ENCODE assay signal across 1 cellular context in genomic region chrX:19882066-19882775, GRCh38.
TF ChIP-seq lines count a peak whose summit lies in the region.

No MANE protein-coding gene starts in this region.

TF ChIP-seq in HepG2, 621 proteins besides CTCF, POLR2A, EP300 and RAD21:
- no peak for TF ChIP-seq RFX3 (CRISPR knock-in tag; IDR thresholded peaks at IDR 0.05)
- TF ChIP-seq, protein P1, sequence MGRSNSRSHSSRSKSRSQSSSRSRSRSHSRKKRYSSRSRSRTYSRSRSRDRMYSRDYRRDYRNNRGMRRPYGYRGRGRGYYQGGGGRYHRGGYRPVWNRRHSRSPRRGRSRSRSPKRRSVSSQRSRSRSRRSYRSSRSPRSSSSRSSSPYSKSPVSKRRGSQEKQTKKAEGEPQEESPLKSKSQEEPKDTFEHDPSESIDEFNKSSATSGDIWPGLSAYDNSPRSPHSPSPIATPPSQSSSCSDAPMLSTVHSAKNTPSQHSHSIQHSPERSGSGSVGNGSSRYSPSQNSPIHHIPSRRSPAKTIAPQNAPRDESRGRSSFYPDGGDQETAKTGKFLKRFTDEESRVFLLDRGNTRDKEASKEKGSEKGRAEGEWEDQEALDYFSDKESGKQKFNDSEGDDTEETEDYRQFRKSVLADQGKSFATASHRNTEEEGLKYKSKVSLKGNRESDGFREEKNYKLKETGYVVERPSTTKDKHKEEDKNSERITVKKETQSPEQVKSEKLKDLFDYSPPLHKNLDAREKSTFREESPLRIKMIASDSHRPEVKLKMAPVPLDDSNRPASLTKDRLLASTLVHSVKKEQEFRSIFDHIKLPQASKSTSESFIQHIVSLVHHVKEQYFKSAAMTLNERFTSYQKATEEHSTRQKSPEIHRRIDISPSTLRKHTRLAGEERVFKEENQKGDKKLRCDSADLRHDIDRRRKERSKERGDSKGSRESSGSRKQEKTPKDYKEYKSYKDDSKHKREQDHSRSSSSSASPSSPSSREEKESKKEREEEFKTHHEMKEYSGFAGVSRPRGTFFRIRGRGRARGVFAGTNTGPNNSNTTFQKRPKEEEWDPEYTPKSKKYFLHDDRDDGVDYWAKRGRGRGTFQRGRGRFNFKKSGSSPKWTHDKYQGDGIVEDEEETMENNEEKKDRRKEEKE (IDR thresholded peaks at IDR 0.05), result no peak
- no peak for TF ChIP-seq HOXA5 (CRISPR knock-in tag; IDR thresholded peaks at IDR 0.05)
- TF ChIP-seq KDM4B (CRISPR knock-in tag; IDR thresholded peaks at IDR 0.05), result no peak
- TF ChIP-seq SSRP1 (CRISPR knock-in tag; IDR thresholded peaks at IDR 0.05), result no peak
- TF ChIP-seq, protein P2, sequence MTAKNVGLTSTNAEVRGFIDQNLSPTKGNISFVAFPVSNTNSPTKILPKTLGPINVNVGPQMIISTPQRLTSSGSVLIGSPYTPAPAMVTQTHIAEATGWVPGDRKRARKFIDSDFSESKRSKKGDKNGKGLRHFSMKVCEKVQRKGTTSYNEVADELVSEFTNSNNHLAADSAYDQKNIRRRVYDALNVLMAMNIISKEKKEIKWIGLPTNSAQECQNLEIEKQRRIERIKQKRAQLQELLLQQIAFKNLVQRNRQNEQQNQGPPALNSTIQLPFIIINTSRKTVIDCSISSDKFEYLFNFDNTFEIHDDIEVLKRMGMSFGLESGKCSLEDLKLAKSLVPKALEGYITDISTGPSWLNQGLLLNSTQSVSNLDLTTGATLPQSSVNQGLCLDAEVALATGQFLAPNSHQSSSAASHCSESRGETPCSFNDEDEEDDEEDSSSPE (CRISPR knock-in tag; IDR thresholded peaks at IDR 0.05), result no peak
- no peak for TF ChIP-seq ZNF260 (CRISPR knock-in tag; IDR thresholded peaks at IDR 0.05; ENCODE audit: borderline replicate concordance, low read depth)
- no peak for TF ChIP-seq FOXK1 (CRISPR knock-in tag; IDR thresholded peaks at IDR 0.05; ENCODE audit: borderline replicate concordance, low read depth)
- TF ChIP-seq RFXANK (CRISPR knock-in tag; IDR thresholded peaks at IDR 0.05), result no peak
- no peak for TF ChIP-seq ZFP1 (CRISPR knock-in tag; IDR thresholded peaks at IDR 0.05)
- TF ChIP-seq REXO4 (CRISPR knock-in tag; IDR thresholded peaks at IDR 0.05; ENCODE audit: borderline replicate concordance), result no peak
- TF ChIP-seq, protein P3, sequence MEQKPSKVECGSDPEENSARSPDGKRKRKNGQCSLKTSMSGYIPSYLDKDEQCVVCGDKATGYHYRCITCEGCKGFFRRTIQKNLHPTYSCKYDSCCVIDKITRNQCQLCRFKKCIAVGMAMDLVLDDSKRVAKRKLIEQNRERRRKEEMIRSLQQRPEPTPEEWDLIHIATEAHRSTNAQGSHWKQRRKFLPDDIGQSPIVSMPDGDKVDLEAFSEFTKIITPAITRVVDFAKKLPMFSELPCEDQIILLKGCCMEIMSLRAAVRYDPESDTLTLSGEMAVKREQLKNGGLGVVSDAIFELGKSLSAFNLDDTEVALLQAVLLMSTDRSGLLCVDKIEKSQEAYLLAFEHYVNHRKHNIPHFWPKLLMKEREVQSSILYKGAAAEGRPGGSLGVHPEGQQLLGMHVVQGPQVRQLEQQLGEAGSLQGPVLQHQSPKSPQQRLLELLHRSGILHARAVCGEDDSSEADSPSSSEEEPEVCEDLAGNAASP (CRISPR knock-in tag; IDR thresholded peaks at IDR 0.05; ENCODE audit: borderline replicate concordance), result no peak
- TF ChIP-seq, protein P4, sequence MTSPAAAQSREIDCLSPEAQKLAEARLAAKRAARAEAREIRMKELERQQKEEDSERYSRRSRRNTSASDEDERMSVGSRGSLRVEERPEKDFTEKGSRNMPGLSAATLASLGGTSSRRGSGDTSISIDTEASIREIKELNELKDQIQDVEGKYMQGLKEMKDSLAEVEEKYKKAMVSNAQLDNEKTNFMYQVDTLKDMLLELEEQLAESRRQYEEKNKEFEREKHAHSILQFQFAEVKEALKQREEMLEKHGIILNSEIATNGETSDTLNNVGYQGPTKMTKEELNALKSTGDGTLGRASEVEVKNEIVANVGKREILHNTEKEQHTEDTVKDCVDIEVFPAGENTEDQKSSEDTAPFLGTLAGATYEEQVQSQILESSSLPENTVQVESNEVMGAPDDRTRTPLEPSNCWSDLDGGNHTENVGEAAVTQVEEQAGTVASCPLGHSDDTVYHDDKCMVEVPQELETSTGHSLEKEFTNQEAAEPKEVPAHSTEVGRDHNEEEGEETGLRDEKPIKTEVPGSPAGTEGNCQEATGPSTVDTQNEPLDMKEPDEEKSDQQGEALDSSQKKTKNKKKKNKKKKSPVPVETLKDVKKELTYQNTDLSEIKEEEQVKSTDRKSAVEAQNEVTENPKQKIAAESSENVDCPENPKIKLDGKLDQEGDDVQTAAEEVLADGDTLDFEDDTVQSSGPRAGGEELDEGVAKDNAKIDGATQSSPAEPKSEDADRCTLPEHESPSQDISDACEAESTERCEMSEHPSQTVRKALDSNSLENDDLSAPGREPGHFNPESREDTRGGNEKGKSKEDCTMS (CRISPR knock-in tag; conservative IDR thresholded peaks at IDR 0.05), result no peak
